Comparison of ENCODE assay signal across 15 cellular contexts in genomic region chr18:49691177-49691608, GRCh38.
DNase-seq lines count a peak whose midpoint lies in the region; ATAC-seq and TF ChIP-seq lines count a peak whose summit lies in the region.
"Had no signal": no experiment of that assay in that cellular context is flagged by ENCODE, and none has a peak within 500 bp of the region (broad histone marks: within the 10 kb centered on the region; RNA-seq: fewer than 3 reads in every experiment).

No MANE protein-coding gene starts in this region.

- H4K8ac ChIP-seq in IMR-90 (ENCODE audit: low read depth in 2 of 2, low read length in 2 of 2) (peak overlapping the region; percentile 50 to 52; a peak in 2 of 4 replicates), mesenchymal stem cell (ENCODE audit: low read length) (no peak overlapping the region)

- H3K4me1 Mint-ChIP-seq in T-cell, result peaks cover 5 to 12% (median 8%) of the 10 kb centered on the region in 3 donors

- ATAC-seq in IMR-90 (ENCODE audit: low read depth) (peak; percentile 73), T-cell (replicated peaks in 1 of 4) (no peak)

- no peak overlapping the region for H3K27ac Mint-ChIP-seq in T-cell
- H3K27ac Mint-ChIP-seq: activated naive CD8-positive, alpha-beta T cell treated with anti-CD3 and anti-CD28 coated beads for 36 hours had no signal

- H3K18ac ChIP-seq in IMR-90 (ENCODE audit: low read depth, low read length) (no peak overlapping the region), mesenchymal stem cell (ENCODE audit: low read depth in 1 of 2, low read length in 2 of 2) (peak overlapping the region; percentile 6 to 15)

- H3K27me3 Mint-ChIP-seq in T-cell, result no peaks in the 10 kb centered on the region
- H3K27me3 Mint-ChIP-seq: activated naive CD8-positive, alpha-beta T cell treated with anti-CD3 and anti-CD28 coated beads for 36 hours had no signal

- DNase-seq in AG09319 (ENCODE audit: extremely low read depth, low read depth), result peak; percentile 35
- peak; percentile 93 for DNase-seq in IMR-90
- DNase-seq in mammary epithelial cell, result peak; percentile 96
- DNase-seq in mesenchymal stem cell, result peak; percentile 91
- DNase-seq in T-cell, result no peak
- no peak for DNase-seq in stimulated activated CD4-positive, alpha-beta T cell treated with anti-CD3 and anti-CD28 coated beads, Interleukin-4, amount 100 ng/mL, for 24 hours
- DNase-seq in NCI-H446 (lab: John Stamatoyannopoulos, UW), result no peak
- no peak for DNase-seq in erythroblast (lab: John Stamatoyannopoulos, UW)
- DNase-seq: activated CD4-positive, alpha-beta T cell treated with anti-CD3 and anti-CD28 coated beads, Interleukin-2, amount 50 U/mL, for 1 hour; activated naive CD8-positive, alpha-beta T cell treated with anti-CD3 and anti-CD28 coated beads for 36 hours; glutamatergic neuron; NCI-H187 treated with DMSO at 0.1 percent for 48 hours; Right ventricle myocardium superior had no signal

- no CpG with 5 or more reads among the region's 2 CpGs for WGBS in IMR-90 (ENCODE audit: extremely low coverage in 2 of 2, insufficient read length in 1 of 2), 2 experiments
- 7% methylated on average over 2 of the region's 2 CpGs for WGBS in mammary epithelial cell (ENCODE audit: low coverage, missing lambda C conversion rate)
- WGBS in mesenchymal stem cell, result 13% methylated on average over 1 of the region's 2 CpGs

- no peak overlapping the region for H3K56ac ChIP-seq in IMR-90 (ENCODE audit: extremely low read depth, insufficient read depth, low read length)

- H2BK15ac ChIP-seq in IMR-90 (ENCODE audit: low read depth, low read length), result peak overlapping the region; percentile 55; the same call in 2 of the 3 replicates
- H2BK15ac ChIP-seq in mesenchymal stem cell (ENCODE audit: low read depth, poor library complexity, severe bottlenecking), result peak overlapping the region; percentile 15

- TF ChIP-seq POLR2A in IMR-90 (IDR thresholded peaks at IDR 0.05; ENCODE audit: low read depth, low read length) (no peak), erythroblast (IDR thresholded peaks at IDR 0.05; ENCODE audit: low read length) (no peak)

- TF ChIP-seq CTCF in AG09319 (IDR thresholded peaks at IDR 0.05; ENCODE audit: low read depth, low read length), result no peak
- no peak for TF ChIP-seq CTCF in IMR-90 (conservative IDR thresholded peaks at IDR 0.05; ENCODE audit: low read depth, low read length)
- TF ChIP-seq CTCF in mammary epithelial cell (conservative IDR thresholded peaks at IDR 0.05 in 1 of 2, IDR thresholded peaks at IDR 0.05 in 1 of 2; ENCODE audit: extremely low read depth in 1 of 2, insufficient read depth in 1 of 2, low read depth in 1 of 2, low read length in 2 of 2), result no peak

- H2BK5ac ChIP-seq in IMR-90 (ENCODE audit: low read depth, low read length, poor library complexity, severe bottlenecking) (no peak overlapping the region), mesenchymal stem cell (ENCODE audit: low read depth, low read length, poor library complexity, severe bottlenecking) (no peak overlapping the region)

- H2BK120ac ChIP-seq in IMR-90 (ENCODE audit: low read depth, low read length) (peak overlapping the region; percentile 50), mesenchymal stem cell (ENCODE audit: low read depth, low read length) (no peak overlapping the region)

- CTCF ChIA-PET in IMR-90 (lab: Yijun Ruan, JAX), result interaction anchor here (0.8 to 0.9 kb wide), 2 partner anchors 62 to 74 kb away, joined by 3 to 6 read pairs; no protein-coding TSS in a partner anchor
- CTCF ChIA-PET in mammary epithelial cell (lab: Charles Lee; ENCODE audit: low non-redundant PET), result no interaction called here
- CTCF ChIA-PET in T-cell (lab: Charles Lee), result no interaction called here

- H4K91ac ChIP-seq in IMR-90 (ENCODE audit: insufficient read depth, low read depth, low read length) (0 out of 2 replicates have a peak overlapping the region, but pooled peaks have one; percentile 45), mesenchymal stem cell (ENCODE audit: low read length) (peak overlapping the region; percentile 67)

- H2AK9ac ChIP-seq in IMR-90 (replicated peaks; ENCODE audit: low read depth, low read length, poor library complexity), result peak overlapping the region; percentile 86

- in situ Hi-C loops in IMR-90 (cut with MboI; ENCODE audit: low sequenced_read_pairs), result no loop called here
- in situ Hi-C loops in mammary epithelial cell (cut with MboI; ENCODE audit: low sequenced_read_pairs in 2 of 2), result no loop called here

- POLR2A ChIA-PET in IMR-90 (lab: Charles Lee; ENCODE audit: unreplicated experiment), result no interaction called here
- POLR2A ChIA-PET in T-cell (lab: Charles Lee), result no interaction called here

- no peaks in the 10 kb centered on the region for H3K79me2 ChIP-seq in mammary epithelial cell (ENCODE audit: insufficient read depth, low read length)

- H3K14ac ChIP-seq in IMR-90 (replicated peaks; ENCODE audit: low read depth, low read length) (peak overlapping the region; percentile 51; the same call in 1 of the 2 replicates), mesenchymal stem cell (ENCODE audit: low read length in 2 of 2) (no peak overlapping the region)

- H3K4ac ChIP-seq in IMR-90 (ENCODE audit: low read depth, low read length) (peak overlapping the region; percentile 56), mesenchymal stem cell (ENCODE audit: low read depth in 1 of 2, low read length in 2 of 2) (peak overlapping the region in 1 of 2 experiments; percentile 17)

- peak overlapping the region; percentile 43 to 85 for H2BK12ac ChIP-seq in mesenchymal stem cell (ENCODE audit: low read length in 2 of 2)

- H3K9me3 ChIP-seq in IMR-90 (ENCODE audit: control insufficient read depth, insufficient read depth, low read length) (no peaks in the 10 kb centered on the region), mammary epithelial cell (replicated peaks; ENCODE audit: insufficient read depth, low read length) (no peaks in the 10 kb centered on the region), mesenchymal stem cell (ENCODE audit: control insufficient read depth, low read length) (no peaks in the 10 kb centered on the region)

- peak overlapping the region; percentile 94; the same call in 1 of the 2 replicates for H2AK5ac ChIP-seq in IMR-90 (ENCODE audit: low read depth, low read length)
- H2AK5ac ChIP-seq in mesenchymal stem cell (ENCODE audit: low read length, severe bottlenecking), result no peak overlapping the region

- H3K4me1 ChIP-seq in IMR-90 (ENCODE audit: control insufficient read depth, insufficient read depth, low read length) (peaks cover 9% of the 10 kb centered on the region), mammary epithelial cell (ENCODE audit: insufficient read depth, low read length) (peaks cover 23% of the 10 kb centered on the region), mesenchymal stem cell (ENCODE audit: control insufficient read depth, insufficient read depth, low read depth, low read length) (peaks cover 3% of the 10 kb centered on the region)

- no peaks in the 10 kb centered on the region for H3K27me3 ChIP-seq in IMR-90 (ENCODE audit: control insufficient read depth, insufficient read depth, low read length)
- H3K27me3 ChIP-seq in mammary epithelial cell (ENCODE audit: insufficient read depth, low read length), result no peaks in the 10 kb centered on the region
- H3K27me3 ChIP-seq in mesenchymal stem cell (ENCODE audit: control insufficient read depth in 1 of 2, insufficient read depth in 1 of 2, low read length in 2 of 2), result no peaks in the 10 kb centered on the region

- H3K4me2 ChIP-seq in IMR-90 (ENCODE audit: low read depth, low read length) (peak overlapping the region; percentile 21), mammary epithelial cell (ENCODE audit: insufficient read depth, low read depth, low read length) (peak overlapping the region; percentile 74), mesenchymal stem cell (ENCODE audit: low read length, poor library complexity, severe bottlenecking) (no peak overlapping the region)

- H4K20me1 ChIP-seq in IMR-90 (ENCODE audit: insufficient read depth, low read length) (peaks cover 4% of the 10 kb centered on the region; the same call in 1 of the 2 replicates), mammary epithelial cell (ENCODE audit: insufficient read depth, low read length) (no peaks in the 10 kb centered on the region)

- dilution Hi-C loops in IMR-90 (cut with HindIII; ENCODE audit: low sequenced_read_pairs, unreplicated experiment) (no loop called here), mammary epithelial cell (cut with HindIII; ENCODE audit: low sequenced_read_pairs) (no loop called here)

- BruUV-seq in IMR-90 (replicated peaks; lab: Mats Ljungman, UMichigan), result no TSS peak
- BruUV-seq in mammary epithelial cell (replicated peaks; lab: Mats Ljungman, UMichigan), result no TSS peak

- peak overlapping the region; percentile 76 for H2AFZ ChIP-seq in IMR-90 (replicated peaks; ENCODE audit: low read length, poor library complexity)
- H2AFZ ChIP-seq in mammary epithelial cell (ENCODE audit: low read depth, low read length), result no peak overlapping the region
- H2AFZ ChIP-seq in mesenchymal stem cell (ENCODE audit: low read depth, low read length), result no peak overlapping the region

- H3K36me3 ChIP-seq in IMR-90 (ENCODE audit: control insufficient read depth, insufficient read depth, low read length), result no peaks in the 10 kb centered on the region
- H3K36me3 ChIP-seq in mammary epithelial cell (ENCODE audit: insufficient read depth, low read length), result no peaks in the 10 kb centered on the region
- no peaks in the 10 kb centered on the region for H3K36me3 ChIP-seq in mesenchymal stem cell (ENCODE audit: control insufficient read depth in 1 of 2, insufficient read depth in 2 of 2, low read depth in 1 of 2, low read length in 2 of 2)

- peak overlapping the region; percentile 61 for H2BK20ac ChIP-seq in IMR-90 (ENCODE audit: low read depth, low read length)

- H3K9me1 ChIP-seq in IMR-90 (ENCODE audit: insufficient read depth, low read length), result peaks cover 9% of the 10 kb centered on the region

- peak overlapping the region; percentile 29; the same call in 1 of the 2 replicates for H3K23ac ChIP-seq in IMR-90 (ENCODE audit: low read depth, low read length)
- no peak overlapping the region for H3K23ac ChIP-seq in mesenchymal stem cell (ENCODE audit: low read length in 2 of 2)

- intact Hi-C loops in IMR-90 (cut with micrococcal nuclease), result loop anchor here (5.0 to 10.0 kb wide), 2 partner anchors 36 to 126 kb away; partner anchors contain the start of gene LIPG
- intact Hi-C loops in mammary epithelial cell (cut with micrococcal nuclease), result loop anchor here (5.0 to 10.0 kb wide), 2 partner anchors 41 to 126 kb away; partner anchors contain the start of gene LIPG

- no peak overlapping the region for H3K9ac ChIP-seq in IMR-90 (ENCODE audit: low read depth, low read length)
- H3K9ac ChIP-seq in mammary epithelial cell (ENCODE audit: insufficient read depth, low read length), result peak overlapping the region; percentile 8
- peak overlapping the region; percentile 68 for H3K9ac ChIP-seq in mesenchymal stem cell (ENCODE audit: low read length)

- H4K5ac ChIP-seq in IMR-90 (ENCODE audit: low read depth, low read length), result no peak overlapping the region

- no peak for TF ChIP-seq RAD21 in IMR-90 (IDR thresholded peaks at IDR 0.05; ENCODE audit: low read length)

- H3K4me3 ChIP-seq in IMR-90 (ENCODE audit: insufficient read depth, low read depth, low read length), result no peak overlapping the region
- H3K4me3 ChIP-seq in mammary epithelial cell (replicated peaks in 1 of 3; ENCODE audit: insufficient read depth in 1 of 3, low read depth in 2 of 3, low read length in 3 of 3), result peak overlapping the region in 1 of 3 experiments; percentile 16
- peak overlapping the region in 1 of 2 experiments; percentile 65 for H3K4me3 ChIP-seq in mesenchymal stem cell (ENCODE audit: insufficient read depth in 1 of 2, low read depth in 1 of 2, low read length in 2 of 2)
- H3K4me3 ChIP-seq: skin epidermis had no signal

- H3K9me3 Mint-ChIP-seq in T-cell, result no peaks in the 10 kb centered on the region
- H3K9me3 Mint-ChIP-seq: activated naive CD8-positive, alpha-beta T cell treated with anti-CD3 and anti-CD28 coated beads for 36 hours had no signal

- no peaks in the 10 kb centered on the region for H3K36me3 Mint-ChIP-seq in T-cell
- H3K36me3 Mint-ChIP-seq: activated naive CD8-positive, alpha-beta T cell treated with anti-CD3 and anti-CD28 coated beads for 36 hours; mesothelial cell of epicardium had no signal

- H3K4me3 Mint-ChIP-seq in T-cell, result no peak overlapping the region
- H3K4me3 Mint-ChIP-seq: activated naive CD8-positive, alpha-beta T cell treated with anti-CD3 and anti-CD28 coated beads for 36 hours; mesothelial cell of epicardium had no signal

- no peak overlapping the region; the same call in 1 of the 2 replicates for H3K27ac ChIP-seq in IMR-90 (ENCODE audit: insufficient read depth, low read length)
- H3K27ac ChIP-seq in mammary epithelial cell (ENCODE audit: insufficient read depth, low read depth, low read length), result peak overlapping the region; percentile 72
- peak overlapping the region; percentile 74 for H3K27ac ChIP-seq in mesenchymal stem cell (ENCODE audit: low read length, poor library complexity, severe bottlenecking)

- H3K79me1 ChIP-seq in IMR-90 (ENCODE audit: low read depth in 1 of 2, low read length in 2 of 2) (no peaks in the 10 kb centered on the region), mesenchymal stem cell (replicated peaks; ENCODE audit: low read length, poor library complexity, severe bottlenecking) (no peaks in the 10 kb centered on the region)

Comparison
In these comparisons a context has a peak if more than half of its experiments do, and no peak if none do; other contexts are left out.
1. DNase-seq: peak in AG09319 (single experiment), IMR-90 (single experiment), mammary epithelial cell (single experiment) and mesenchymal stem cell (single experiment); none in T-cell (0 of 34), stimulated activated CD4-positive, alpha-beta T cell treated with anti-CD3 and anti-CD28 coated beads, Interleukin-4, amount 100 ng/mL, for 24 hours (single experiment), NCI-H446 (0 of 2) and erythroblast (0 of 2).